ENCODE assay signal across 12 cellular contexts in genomic region chr5:150313921-150314716, GRCh38. TPM values are rescaled to one million over a fixed set of nuclear protein-coding genes. Genes with fewer than 3 reads are reported as not detected.
"Had no signal": no experiment of that assay in that cellular context is flagged by ENCODE, and none has a peak within 500 bp of the region (broad histone marks: within the 10 kb centered on the region; RNA-seq: fewer than 3 reads in every experiment).

No MANE protein-coding gene starts in this region.

- H3K9me3 Mint-ChIP-seq: activated naive CD8-positive, alpha-beta T cell treated with anti-CD3 and anti-CD28 coated beads, Interleukin-2, amount 50 U/mL, for 24 hours; dendritic cell treated with granulocyte-macrophage colony-stimulating factor and Interleukin-4, amounts not matched to agents 40 ng/mL and 50 ng/mL, for 4 days; stimulated activated effector memory CD8-positive, alpha-beta T cell treated with anti-CD3 and anti-CD28 coated beads, Interleukin-12 subunit alpha, Interleukin-12 subunit beta, amount 100 ng/mL, for 72 hours had no signal

- H3K27ac Mint-ChIP-seq: activated naive CD8-positive, alpha-beta T cell treated with anti-CD3 and anti-CD28 coated beads, Interleukin-2, amount 50 U/mL, for 24 hours; dendritic cell treated with granulocyte-macrophage colony-stimulating factor and Interleukin-4, amounts not matched to agents 40 ng/mL and 50 ng/mL, for 4 days; stimulated activated effector memory CD8-positive, alpha-beta T cell treated with anti-CD3 and anti-CD28 coated beads, Interleukin-12 subunit alpha, Interleukin-12 subunit beta, amount 100 ng/mL, for 72 hours had no signal

- H3K4me3 Mint-ChIP-seq: activated naive CD8-positive, alpha-beta T cell treated with anti-CD3 and anti-CD28 coated beads, Interleukin-2, amount 50 U/mL, for 24 hours; dendritic cell treated with granulocyte-macrophage colony-stimulating factor and Interleukin-4, amounts not matched to agents 40 ng/mL and 50 ng/mL, for 4 days; stimulated activated effector memory CD8-positive, alpha-beta T cell treated with anti-CD3 and anti-CD28 coated beads, Interleukin-12 subunit alpha, Interleukin-12 subunit beta, amount 100 ng/mL, for 72 hours had no signal

- DNase-seq: activated naive CD4-positive, alpha-beta T cell treated with Interleukin-2 at 50 U/mL for 16 hours; activated naive CD8-positive, alpha-beta T cell treated with anti-CD3 and anti-CD28 coated beads, Interleukin-2, amount 50 U/mL, for 24 hours; aorta; cerebellar nuclear complex; effector memory CD4-positive, alpha-beta T cell; foreskin keratinocyte; kidney glomerular epithelial cell; pancreas; T-helper 9 cell had no signal

- H3K4me1 Mint-ChIP-seq: stimulated activated effector memory CD8-positive, alpha-beta T cell treated with anti-CD3 and anti-CD28 coated beads, Interleukin-12 subunit alpha, Interleukin-12 subunit beta, amount 100 ng/mL, for 72 hours had no signal

- H3K36me3 Mint-ChIP-seq: stimulated activated effector memory CD8-positive, alpha-beta T cell treated with anti-CD3 and anti-CD28 coated beads, Interleukin-12 subunit alpha, Interleukin-12 subunit beta, amount 100 ng/mL, for 72 hours had no signal

- ATAC-seq: activated naive CD8-positive, alpha-beta T cell treated with anti-CD3 and anti-CD28 coated beads, Interleukin-2, amount 50 U/mL, for 24 hours; foreskin keratinocyte; pancreas; stimulated activated effector memory CD8-positive, alpha-beta T cell treated with anti-CD3 and anti-CD28 coated beads, Interleukin-12 subunit alpha, Interleukin-12 subunit beta, amount 100 ng/mL, for 72 hours had no signal

RNA-seq across cellular contexts. Expression of gene ARSI, which starts 11.4 kb away (rescaled TPM):
- total RNA-seq: activated CD8-positive, alpha-beta memory T cell treated with anti-CD3 and anti-CD28 coated beads for 36 hours had no signal
- polyA plus RNA-seq: aorta, pancreas had no signal

RNA-seq across cellular contexts. Expression of gene CAMK2A, which starts 24.5 kb away (rescaled TPM):
- total RNA-seq: activated CD8-positive, alpha-beta memory T cell treated with anti-CD3 and anti-CD28 coated beads for 36 hours had no signal
- polyA plus RNA-seq: foreskin keratinocyte had no signal
